ENCODE assay signal across 9 cellular contexts in the genomic region with DNA sequence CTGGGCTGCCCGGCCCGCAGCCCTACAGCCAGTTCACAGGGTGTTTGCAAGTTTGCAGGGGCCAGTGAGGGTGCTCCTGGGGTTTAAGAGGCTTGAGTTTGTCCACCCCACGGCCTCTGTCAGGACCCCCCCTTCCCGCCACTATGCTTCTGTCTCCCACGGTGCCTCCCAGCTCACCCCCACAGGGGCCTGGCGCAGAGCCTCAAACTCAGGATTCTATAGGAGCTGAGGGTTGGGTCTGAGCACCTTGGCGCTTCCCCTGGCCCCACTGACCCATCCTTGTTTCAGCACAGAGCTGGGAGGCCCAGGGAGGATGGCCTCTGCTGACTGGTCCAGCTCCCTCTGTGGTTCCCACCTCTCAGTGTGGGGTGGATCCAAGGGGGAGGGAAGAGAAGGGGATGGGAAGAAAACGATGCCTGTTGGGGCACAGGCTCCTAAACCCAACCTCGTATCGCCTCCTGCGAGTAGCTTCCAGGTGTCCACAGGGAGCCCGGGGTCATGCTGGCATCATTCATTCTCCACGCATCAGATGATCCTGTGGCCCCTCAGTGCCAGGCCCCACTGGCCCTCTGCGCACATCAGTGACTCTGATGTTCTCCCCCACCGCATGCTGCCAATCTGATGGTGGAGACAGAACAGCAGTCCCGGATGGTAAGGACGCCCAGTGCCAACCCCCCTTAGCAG. TPM values are rescaled to one million over a fixed set of nuclear protein-coding genes. Genes with fewer than 3 reads are reported as not detected.
DNase-seq lines count a peak whose midpoint lies in the region; ATAC-seq, FAIRE-seq and TF ChIP-seq lines count a peak whose summit lies in the region.
"Had no signal": no experiment of that assay in that cellular context is flagged by ENCODE, and none has a peak within 500 bp of the region (broad histone marks: within the 10 kb centered on the region; RNA-seq: fewer than 3 reads in every experiment).

No MANE protein-coding gene starts in this region.

- H3K9me3 ChIP-seq in T-helper 17 cell (ENCODE audit: control insufficient read depth, low read length, poor library complexity, severe bottlenecking) (no peaks in the 10 kb centered on the region), right cardiac atrium (ENCODE audit: control insufficient read depth, low read length) (no peaks in the 10 kb centered on the region), thoracic aorta (no peaks in the 10 kb centered on the region)

- H3K4me1 Mint-ChIP-seq in activated T-cell treated with anti-CD3 and anti-CD28 coated beads, Interleukin-2, amount 50 U/mL, for 4 hours (ENCODE audit: low read depth), result peaks cover 73% of the 10 kb centered on the region
- peaks cover 44% of the 10 kb centered on the region for H3K4me1 Mint-ChIP-seq in T-helper 17 cell

- FAIRE-seq in GM12892 (lab: Jason Lieb, UNC), result no peak

- H3K27me3 Mint-ChIP-seq in activated T-cell treated with anti-CD3 and anti-CD28 coated beads, Interleukin-2, amount 50 U/mL, for 4 hours (ENCODE audit: low read depth), result no peaks in the 10 kb centered on the region
- no peaks in the 10 kb centered on the region for H3K27me3 Mint-ChIP-seq in T-helper 17 cell

- no peaks in the 10 kb centered on the region for H3K36me3 ChIP-seq in thoracic aorta

- no peak for TF ChIP-seq POLR2A in GM12892 (IDR thresholded peaks at IDR 0.05; ENCODE audit: low read depth, low read length)

- no peak overlapping the region for H3K4me3 ChIP-seq in right cardiac atrium (ENCODE audit: low read length)
- peak overlapping the region; percentile 61 for H3K4me3 ChIP-seq in thoracic aorta

- no peaks in the 10 kb centered on the region for H3K9me3 Mint-ChIP-seq in activated T-cell treated with anti-CD3 and anti-CD28 coated beads, Interleukin-2, amount 50 U/mL, for 4 hours

- 72% methylated on average over 17 of the region's 17 CpGs for WGBS in right cardiac atrium

- H3K27ac ChIP-seq in right cardiac atrium (ENCODE audit: low read length) (peak overlapping the region; percentile 49), thoracic aorta (peak overlapping the region; percentile 85 to 95)

- H3K4me1 ChIP-seq in right cardiac atrium (ENCODE audit: control insufficient read depth, insufficient read depth, low read length) (peaks cover 17% of the 10 kb centered on the region), thoracic aorta (ENCODE audit: control insufficient read depth in 1 of 2, low read depth in 2 of 2) (peaks cover 30 to 56% of the 10 kb centered on the region in 2 donors)

- TF ChIP-seq CTCF in thoracic aorta (IDR thresholded peaks at IDR 0.05), result no peak

- peak overlapping the region; percentile 73 for H3K4me3 Mint-ChIP-seq in activated T-cell treated with anti-CD3 and anti-CD28 coated beads, Interleukin-2, amount 50 U/mL, for 4 hours
- H3K4me3 Mint-ChIP-seq in T-helper 17 cell, result peak overlapping the region; percentile 89

- no peaks in the 10 kb centered on the region for H3K36me3 Mint-ChIP-seq in activated T-cell treated with anti-CD3 and anti-CD28 coated beads, Interleukin-2, amount 50 U/mL, for 4 hours (ENCODE audit: insufficient read depth)
- H3K36me3 Mint-ChIP-seq in T-helper 17 cell (ENCODE audit: low read depth), result no peaks in the 10 kb centered on the region

- H3K27me3 ChIP-seq in right cardiac atrium (ENCODE audit: control insufficient read depth, insufficient read depth) (no peaks in the 10 kb centered on the region), thoracic aorta (replicated peaks; ENCODE audit: insufficient read depth) (no peaks in the 10 kb centered on the region)

- POLR2A ChIA-PET in HEK293T (lab: Yijun Ruan, JAX), result interaction anchor here (0.5 kb wide), 1 partner anchor 9 kb away, joined by 3 read pairs; no protein-coding TSS in a partner anchor

- no peak for ATAC-seq in activated T-cell treated with anti-CD3 and anti-CD28 coated beads, Interleukin-2, amount 50 U/mL, for 4 hours
- ATAC-seq in T-helper 17 cell (no peak), right cardiac atrium (no peak), thoracic aorta (ENCODE audit: insufficient number of reproducible peaks, low FRiP score, low read depth) (no peak), GM19463 (IDR thresholded peaks at IDR 0.05; ENCODE audit: unreplicated experiment) (no peak)

- intact Hi-C loops in right cardiac atrium (cut with DNase I), result loop anchor here (5.0 to 10.0 kb wide), 3 partner anchors 146 to 343 kb away; a partner anchor contains a TSS

- peak overlapping the region; percentile 94 for H3K27ac Mint-ChIP-seq in T-helper 17 cell

- CTCF ChIA-PET in HEK293T (lab: Yijun Ruan, JAX), result no interaction called here

- no peak for DNase-seq in activated T-cell treated with anti-CD3 and anti-CD28 coated beads, Interleukin-2, amount 50 U/mL, for 4 hours
- DNase-seq in activated T-cell treated with anti-CD3 and anti-CD28 coated beads for 4 hours (no peak), T-helper 17 cell (no peak), right cardiac atrium (no peak), thoracic aorta (ENCODE audit: low spot score) (no peak), HEK293T (ENCODE audit: extremely low spot score) (no peak), GM12892 (ENCODE audit: insufficient read length) (no peak)
- DNase-seq: activated CD4-positive, CD25-positive, alpha-beta regulatory T cell had no signal

TF ChIP-seq in HEK293T, 16 proteins besides CTCF, POLR2A, EP300 and RAD21:
- TF ChIP-seq HDGF (IDR thresholded peaks at IDR 0.05; ENCODE audit: borderline replicate concordance), result no peak
- TF ChIP-seq ARNT (IDR thresholded peaks at IDR 0.05), result no peak
- TF ChIP-seq SUZ12 (IDR thresholded peaks at IDR 0.05), result no peak
- TF ChIP-seq L3MBTL2 (conservative IDR thresholded peaks at IDR 0.05), result no peak
- TF ChIP-seq FOXM1 (IDR thresholded peaks at IDR 0.05; ENCODE audit: borderline replicate concordance), result no peak
- no peak for TF ChIP-seq TARDBP (IDR thresholded peaks at IDR 0.05)
- TF ChIP-seq, protein P1, sequence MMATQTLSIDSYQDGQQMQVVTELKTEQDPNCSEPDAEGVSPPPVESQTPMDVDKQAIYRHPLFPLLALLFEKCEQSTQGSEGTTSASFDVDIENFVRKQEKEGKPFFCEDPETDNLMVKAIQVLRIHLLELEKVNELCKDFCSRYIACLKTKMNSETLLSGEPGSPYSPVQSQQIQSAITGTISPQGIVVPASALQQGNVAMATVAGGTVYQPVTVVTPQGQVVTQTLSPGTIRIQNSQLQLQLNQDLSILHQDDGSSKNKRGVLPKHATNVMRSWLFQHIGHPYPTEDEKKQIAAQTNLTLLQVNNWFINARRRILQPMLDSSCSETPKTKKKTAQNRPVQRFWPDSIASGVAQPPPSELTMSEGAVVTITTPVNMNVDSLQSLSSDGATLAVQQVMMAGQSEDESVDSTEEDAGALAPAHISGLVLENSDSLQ (IDR thresholded peaks at IDR 0.05), result no peak
- TF ChIP-seq ELF4 (IDR thresholded peaks at IDR 0.05), result no peak
- TF ChIP-seq ZNF384 (IDR thresholded peaks at IDR 0.05), result no peak
- no peak for TF ChIP-seq LEF1 (IDR thresholded peaks at IDR 0.05; ENCODE audit: borderline replicate concordance)
- no peak for TF ChIP-seq SP1 (IDR thresholded peaks at IDR 0.05)
- no peak for TF ChIP-seq CTBP1 (IDR thresholded peaks at IDR 0.05; ENCODE audit: borderline replicate concordance)
- TF ChIP-seq BHLHE40 (IDR thresholded peaks at IDR 0.05; ENCODE audit: borderline replicate concordance), result no peak
- TF ChIP-seq NFRKB (IDR thresholded peaks at IDR 0.05), result no peak
- TF ChIP-seq FOXA1 (IDR thresholded peaks at IDR 0.05), result no peak

RNA-seq across cellular contexts. Expression of a gene that starts 5.0 kb away (rescaled TPM):
- under 1 TPM in 2 of 3 donors, not detected in 1; 0.10 to 0.50 TPM for total RNA-seq in activated T-cell treated with anti-CD3 and anti-CD28 coated beads, Interleukin-2, amount 50 U/mL, for 4 hours
- 1 to 10 TPM in 1 of 2 donors, under 1 TPM in 1; 0.60 to 8.9 TPM for total RNA-seq in T-helper 17 cell
- total RNA-seq in right cardiac atrium, result under 1 TPM in 1 of 4 donors, not detected in 3; 0.11 TPM
- not detected for polyA plus RNA-seq in right cardiac atrium
- 1 to 10 TPM; 1.1 to 1.3 TPM for total RNA-seq in thoracic aorta
- 0.34 TPM for polyA plus RNA-seq in GM12892 (2012; ENCODE audit: missing spikeins)
